ENCODE assay signal across 9 cellular contexts in genomic region chr6:70956451-70957283, GRCh38. TPM values are rescaled to one million over a fixed set of nuclear protein-coding genes. Genes with fewer than 3 reads are reported as not detected.
DNase-seq lines count a peak whose midpoint lies in the region; ATAC-seq, FAIRE-seq and TF ChIP-seq lines count a peak whose summit lies in the region.
"Had no signal": no experiment of that assay in that cellular context is flagged by ENCODE, and none has a peak within 500 bp of the region (broad histone marks: within the 10 kb centered on the region; RNA-seq: fewer than 3 reads in every experiment).

Gene B3GAT2 (minus strand): TSS chr6:70957060. CDS start chr6:70956429, 631 bp downstream.

- no peak for DNase-seq in activated CD4-positive, alpha-beta T cell treated with anti-CD3 and anti-CD28 coated beads, Interleukin-2, amount 10 ng/mL, durations not matched to agents 7 days and 5 days
- no peak for DNase-seq in activated CD4-positive, alpha-beta T cell treated with anti-CD3 and anti-CD28 coated beads for 4 hours
- DNase-seq in T-helper 17 cell (no peak), endothelial cell of umbilical vein (ENCODE audit: low read depth, low spot score) (peak; percentile 23), vagina (ENCODE audit: extremely low spot score in 2 of 2) (no peak), SKM-1 (lab: John Stamatoyannopoulos, UW; ENCODE audit: unreplicated experiment) (no peak)

- H3K4me2 ChIP-seq in endothelial cell of umbilical vein (ENCODE audit: insufficient read depth, low read length): peak within 1 kb of the TSS; percentile 42

- H3K27me3 Mint-ChIP-seq in activated CD4-positive, alpha-beta T cell treated with anti-CD3 and anti-CD28 coated beads, Interleukin-2, amount 10 ng/mL, durations not matched to agents 7 days and 5 days: peaks cover 79% of the 10 kb centered on the region
- H3K27me3 Mint-ChIP-seq in T-helper 17 cell: peaks cover 70% of the 10 kb centered on the region

- BruUV-seq in endothelial cell of umbilical vein (replicated peaks; lab: Mats Ljungman, UMichigan): no TSS peak

- H3K4me1 ChIP-seq in endothelial cell of umbilical vein (ENCODE audit: control insufficient read depth, extremely low read depth, insufficient read depth, low read length) (peaks cover 14% of the 10 kb centered on the region), mucosa of rectum (ENCODE audit: control insufficient read depth in 2 of 2, insufficient read depth in 2 of 2, low read length in 2 of 2) (peaks cover 7 to 8% of the 10 kb centered on the region in 2 donors), vagina (peaks cover 15% of the 10 kb centered on the region)

- FAIRE-seq in endothelial cell of umbilical vein (lab: Jason Lieb, UNC): no peak

- no peak within 1 kb of the TSS for H3K27ac ChIP-seq in endothelial cell of umbilical vein (ENCODE audit: insufficient read depth, low read depth, low read length)
- no peak within 1 kb of the TSS for H3K27ac ChIP-seq in mucosa of rectum (ENCODE audit: low read depth in 2 of 2, low read length in 2 of 2)
- no peak within 1 kb of the TSS for H3K27ac ChIP-seq in vagina

- TF ChIP-seq CTCF in endothelial cell of umbilical vein (IDR thresholded peaks at IDR 0.05; ENCODE audit: extremely low read depth in 1 of 2, insufficient read depth in 1 of 2, low read depth in 1 of 2, low read length in 2 of 2) (no peak), vagina (IDR thresholded peaks at IDR 0.05) (no peak)

- peak within 1 kb of the TSS; percentile 68 for H2AFZ ChIP-seq in endothelial cell of umbilical vein (ENCODE audit: low read depth, low read length)

- H4K20me1 ChIP-seq in endothelial cell of umbilical vein (replicated peaks; ENCODE audit: control insufficient read depth, extremely low read depth, insufficient read depth, low read length): no peaks in the 10 kb centered on the region

- H3K9me3 Mint-ChIP-seq in activated CD4-positive, alpha-beta T cell treated with anti-CD3 and anti-CD28 coated beads, Interleukin-2, amount 10 ng/mL, durations not matched to agents 7 days and 5 days: no peaks in the 10 kb centered on the region

- H3K9me3 ChIP-seq in T-helper 17 cell (ENCODE audit: control insufficient read depth, low read length, poor library complexity, severe bottlenecking) (no peaks in the 10 kb centered on the region), endothelial cell of umbilical vein (replicated peaks; ENCODE audit: control insufficient read depth, insufficient read depth, low read length) (no peaks in the 10 kb centered on the region), mucosa of rectum (ENCODE audit: control insufficient read depth in 2 of 2, low read length in 2 of 2) (no peaks in the 10 kb centered on the region), vagina (no peaks in the 10 kb centered on the region)

- dilution Hi-C loops in endothelial cell of umbilical vein (cut with MboI; ENCODE audit: extremely low pct_ligation_motif_present, low sequenced_read_pairs): no loop called here

- intact Hi-C loops in endothelial cell of umbilical vein (cut with micrococcal nuclease) (loop anchor here (1.0 to 10.0 kb wide), 5 partner anchors 72 to 736 kb away; no protein-coding TSS in a partner anchor), vagina (cut with DNase I) (no loop called here)

- peaks cover 11% of the 10 kb centered on the region for H3K4me1 Mint-ChIP-seq in activated CD4-positive, alpha-beta T cell treated with anti-CD3 and anti-CD28 coated beads, Interleukin-2, amount 10 ng/mL, durations not matched to agents 7 days and 5 days
- peaks cover 10% of the 10 kb centered on the region for H3K4me1 Mint-ChIP-seq in T-helper 17 cell

- TF ChIP-seq POLR2A in endothelial cell of umbilical vein (IDR thresholded peaks at IDR 0.05; ENCODE audit: low read depth, low read length) (no peak), vagina (IDR thresholded peaks at IDR 0.05) (no peak)

- no peaks in the 10 kb centered on the region for H3K9me1 ChIP-seq in endothelial cell of umbilical vein (replicated peaks; ENCODE audit: control insufficient read depth, extremely low read depth, insufficient read depth, low read length)

- POLR2A ChIA-PET in activated CD4-positive, alpha-beta T cell treated with anti-CD3 and anti-CD28 coated beads, Interleukin-2, amount 10 ng/mL, durations not matched to agents 7 days and 5 days (lab: Charles Lee): no interaction called here
- POLR2A ChIA-PET in endothelial cell of umbilical vein (lab: Charles Lee): no interaction called here

- peak within 1 kb of the TSS; percentile 48 for H3K4me3 Mint-ChIP-seq in activated CD4-positive, alpha-beta T cell treated with anti-CD3 and anti-CD28 coated beads, Interleukin-2, amount 10 ng/mL, durations not matched to agents 7 days and 5 days
- peak within 1 kb of the TSS; percentile 89 for H3K4me3 Mint-ChIP-seq in T-helper 17 cell

- H3K9ac ChIP-seq in endothelial cell of umbilical vein (replicated peaks; ENCODE audit: extremely low read depth, insufficient read depth, low read length): no peak within 1 kb of the TSS
- H3K9ac ChIP-seq in mucosa of rectum (ENCODE audit: low read depth in 1 of 2, low read length in 2 of 2): no peak within 1 kb of the TSS

- CTCF ChIA-PET in activated CD4-positive, alpha-beta T cell treated with anti-CD3 and anti-CD28 coated beads, Interleukin-2, amount 10 ng/mL, durations not matched to agents 7 days and 5 days (lab: Charles Lee): interaction anchor here (1.0 to 1.2 kb wide), 6 partner anchors 10 to 436 kb away, joined by 3 to 4 read pairs (median 3); no protein-coding TSS in a partner anchor
- CTCF ChIA-PET in endothelial cell of umbilical vein (lab: Charles Lee): interaction anchor here (0.9 to 4.3 kb wide), 17 partner anchors 13 to 736 kb away, joined by 3 to 87 read pairs (median 5); partner anchors contain the start of gene SDHAF4

- no peaks in the 10 kb centered on the region for H3K79me2 ChIP-seq in endothelial cell of umbilical vein (ENCODE audit: control insufficient read depth, insufficient read depth, low read length)

- H3K36me3 ChIP-seq in endothelial cell of umbilical vein (ENCODE audit: control insufficient read depth in 2 of 2, extremely low read depth in 1 of 2, insufficient read depth in 2 of 2, low read length in 2 of 2): no peaks in the 10 kb centered on the region
- no peaks in the 10 kb centered on the region for H3K36me3 ChIP-seq in mucosa of rectum (ENCODE audit: control insufficient read depth in 2 of 2, insufficient read depth in 2 of 2, low read length in 2 of 2)
- no peaks in the 10 kb centered on the region for H3K36me3 ChIP-seq in vagina

- peak; percentile 7 for ATAC-seq in HG02885 (IDR thresholded peaks at IDR 0.05; ENCODE audit: poor library complexity, unreplicated experiment)
- peak; percentile 10 for ATAC-seq in T-helper 17 cell

- H3K27me3 ChIP-seq in endothelial cell of umbilical vein (ENCODE audit: control insufficient read depth in 2 of 2, insufficient read depth in 2 of 2, low read length in 2 of 2) (peaks cover 36 to 72% of the 10 kb centered on the region in 2 experiments), mucosa of rectum (ENCODE audit: control insufficient read depth in 2 of 2, insufficient read depth in 2 of 2, low read length in 2 of 2) (peaks cover 19 to 39% of the 10 kb centered on the region in 2 donors), vagina (no peaks in the 10 kb centered on the region)

- peak within 1 kb of the TSS; percentile 13 to 41 (median 31) for H3K4me3 ChIP-seq in endothelial cell of umbilical vein (replicated peaks in 1 of 3; ENCODE audit: insufficient read depth in 1 of 3, low read depth in 1 of 3, low read length in 3 of 3)
- H3K4me3 ChIP-seq in mucosa of rectum (ENCODE audit: low read length in 2 of 2): peak within 1 kb of the TSS; percentile 60 to 61
- peak within 1 kb of the TSS; percentile 47 to 56 for H3K4me3 ChIP-seq in vagina

- H3K27ac Mint-ChIP-seq in activated CD4-positive, alpha-beta T cell treated with anti-CD3 and anti-CD28 coated beads, Interleukin-2, amount 10 ng/mL, durations not matched to agents 7 days and 5 days: no peak within 1 kb of the TSS
- H3K27ac Mint-ChIP-seq in T-helper 17 cell: no peak within 1 kb of the TSS

- H3K36me3 Mint-ChIP-seq in activated CD4-positive, alpha-beta T cell treated with anti-CD3 and anti-CD28 coated beads, Interleukin-2, amount 10 ng/mL, durations not matched to agents 7 days and 5 days (ENCODE audit: low read depth): no peaks in the 10 kb centered on the region
- peaks cover 7% of the 10 kb centered on the region for H3K36me3 Mint-ChIP-seq in T-helper 17 cell (ENCODE audit: low read depth)

TF ChIP-seq in endothelial cell of umbilical vein, 7 proteins besides CTCF, POLR2A, EP300 and RAD21:
- TF ChIP-seq POLR2AphosphoS5 (IDR thresholded peaks at IDR 0.05; ENCODE audit: insufficient read depth, low read depth, low read length) (no peak), EZH2 (IDR thresholded peaks at IDR 0.05; ENCODE audit: borderline replicate concordance, low read depth, low read length, severe bottlenecking) (peak; percentile 86)

RNA-seq across cellular contexts. Expression of gene B3GAT2, which starts in this region (rescaled TPM):
- total RNA-seq in activated CD4-positive, alpha-beta T cell treated with anti-CD3 and anti-CD28 coated beads, Interleukin-2, amount 10 ng/mL, durations not matched to agents 7 days and 5 days: under 1 TPM in 1 of 2 experiments, not detected in 1; 0.05 TPM
- total RNA-seq in T-helper 17 cell: not detected
- total RNA-seq in endothelial cell of umbilical vein: not detected in 2 replicates
- polyA plus RNA-seq in endothelial cell of umbilical vein: not detected in 2 replicates
- polyA plus RNA-seq in endothelial cell of umbilical vein (2011; cell fraction: cytosol; rRNA removed): not detected in 2 replicates
- polyA plus RNA-seq in endothelial cell of umbilical vein (2011; cell fraction: nucleus; rRNA removed): 0.03 TPM in 1 of 2 replicates, not detected in the other
- 0.08 and 0.20 TPM in 2 replicates for polyA plus RNA-seq in endothelial cell of umbilical vein (2012)
- polyA minus RNA-seq in endothelial cell of umbilical vein: 0.02 TPM in 1 of 2 replicates, not detected in the other
- not detected for polyA minus RNA-seq in endothelial cell of umbilical vein (2011; cell fraction: cytosol; rRNA and poly(A)+ RNA removed)
- polyA minus RNA-seq in endothelial cell of umbilical vein (2011; cell fraction: nucleus; rRNA and poly(A)+ RNA removed): 0.05 TPM in 1 of 2 replicates, not detected in the other
- not detected for total RNA-seq in vagina
- total RNA-seq: glomerular endothelial cell had no signal

Comparison
In these comparisons a context has a peak if more than half of its experiments do, and no peak if none do; other contexts are left out.
1. Peak in ATAC-seq in T-helper 17 cell; RNA of the gene not detected or under 1 TPM.
2. Peak in DNase-seq, H3K4me3 ChIP-seq and H3K4me2 ChIP-seq in endothelial cell of umbilical vein; RNA of the gene not detected or under 1 TPM.